In the genomic region with DNA sequence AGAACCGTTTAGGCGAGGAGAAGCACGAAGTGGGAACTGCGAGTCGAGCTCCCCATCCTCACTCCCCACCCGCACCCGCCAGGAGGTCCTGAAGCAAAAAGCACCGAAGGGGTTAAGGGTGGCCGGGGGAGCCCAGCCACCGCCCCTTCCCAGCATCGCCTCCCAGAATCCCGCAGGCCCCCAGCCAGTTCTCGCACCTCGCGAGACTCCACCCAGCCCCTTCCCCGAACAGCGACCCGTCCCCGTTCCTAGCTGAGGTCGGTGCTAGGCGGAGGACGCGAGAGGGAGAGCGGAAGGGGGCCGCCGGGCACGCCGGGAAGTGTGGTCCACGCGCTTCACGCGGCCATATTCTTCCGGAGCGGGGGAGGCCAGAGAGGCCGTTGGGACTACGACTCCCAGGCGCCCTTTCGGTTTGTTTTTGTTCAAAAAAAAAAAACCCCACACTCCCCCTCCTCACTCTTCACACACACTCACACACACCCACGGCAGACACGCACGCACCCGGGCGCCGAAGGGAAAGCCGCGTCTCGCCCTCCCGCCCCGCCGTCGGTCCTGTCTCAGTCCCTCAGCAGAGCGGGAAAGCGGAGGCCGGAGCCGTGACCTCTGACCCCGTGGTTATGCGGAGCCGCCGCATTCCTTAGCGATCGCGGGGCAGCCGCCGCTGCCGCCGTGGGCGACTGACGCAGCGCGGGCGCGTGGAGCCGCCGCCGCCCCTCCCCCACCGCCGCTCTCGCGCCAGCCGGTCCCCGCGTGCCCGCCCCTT, we compare ENCODE assay signal across 1 cellular context.
TF ChIP-seq lines count a peak whose summit lies in the region.

A gene (plus strand): TSS at position 463 of the 763 bp plus-strand sequence. CDS start 445 bp downstream, outside the sequence.

TF ChIP-seq in HepG2, 621 proteins besides CTCF, POLR2A, EP300 and RAD21 (continued from another document and continues in another):
- TF ChIP-seq, protein P1, sequence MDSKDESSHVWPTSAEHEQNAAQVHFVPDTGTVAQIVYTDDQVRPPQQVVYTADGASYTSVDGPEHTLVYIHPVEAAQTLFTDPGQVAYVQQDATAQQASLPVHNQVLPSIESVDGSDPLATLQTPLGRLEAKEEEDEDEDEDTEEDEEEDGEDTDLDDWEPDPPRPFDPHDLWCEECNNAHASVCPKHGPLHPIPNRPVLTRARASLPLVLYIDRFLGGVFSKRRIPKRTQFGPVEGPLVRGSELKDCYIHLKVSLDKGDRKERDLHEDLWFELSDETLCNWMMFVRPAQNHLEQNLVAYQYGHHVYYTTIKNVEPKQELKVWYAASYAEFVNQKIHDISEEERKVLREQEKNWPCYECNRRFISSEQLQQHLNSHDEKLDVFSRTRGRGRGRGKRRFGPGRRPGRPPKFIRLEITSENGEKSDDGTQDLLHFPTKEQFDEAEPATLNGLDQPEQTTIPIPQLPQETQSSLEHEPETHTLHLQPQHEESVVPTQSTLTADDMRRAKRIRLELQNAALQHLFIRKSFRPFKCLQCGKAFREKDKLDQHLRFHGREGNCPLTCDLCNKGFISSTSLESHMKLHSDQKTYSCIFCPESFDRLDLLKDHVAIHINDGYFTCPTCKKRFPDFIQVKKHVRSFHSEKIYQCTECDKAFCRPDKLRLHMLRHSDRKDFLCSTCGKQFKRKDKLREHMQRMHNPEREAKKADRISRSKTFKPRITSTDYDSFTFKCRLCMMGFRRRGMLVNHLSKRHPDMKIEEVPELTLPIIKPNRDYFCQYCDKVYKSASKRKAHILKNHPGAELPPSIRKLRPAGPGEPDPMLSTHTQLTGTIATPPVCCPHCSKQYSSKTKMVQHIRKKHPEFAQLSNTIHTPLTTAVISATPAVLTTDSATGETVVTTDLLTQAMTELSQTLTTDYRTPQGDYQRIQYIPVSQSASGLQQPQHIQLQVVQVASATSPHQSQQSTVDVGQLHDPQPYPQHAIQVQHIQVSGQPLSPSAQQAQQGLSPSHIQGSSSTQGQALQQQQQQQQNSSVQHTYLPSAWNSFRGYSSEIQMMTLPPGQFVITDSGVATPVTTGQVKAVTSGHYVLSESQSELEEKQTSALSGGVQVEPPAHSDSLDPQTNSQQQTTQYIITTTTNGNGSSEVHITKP (CRISPR knock-in tag; IDR thresholded peaks at IDR 0.05; ENCODE audit: low read depth) = peak; percentile 90
- TF ChIP-seq SALL2 (CRISPR knock-in tag; IDR thresholded peaks at IDR 0.05) = peak; percentile 97
- TF ChIP-seq ZFP62 (CRISPR knock-in tag; IDR thresholded peaks at IDR 0.05) = no peak; the same call in 1 of the 2 replicates
- TF ChIP-seq HDAC2 (CRISPR knock-in tag; IDR thresholded peaks at IDR 0.05) = peak; percentile 91
- TF ChIP-seq ZNF235 (CRISPR knock-in tag; IDR thresholded peaks at IDR 0.05; ENCODE audit: borderline replicate concordance) = no peak; the same call in 1 of the 2 replicates
- peak; percentile 92 for TF ChIP-seq SUZ12 (IDR thresholded peaks at IDR 0.05; ENCODE audit: low read depth, low read length)
- TF ChIP-seq ATM (IDR thresholded peaks at IDR 0.05; ENCODE audit: borderline replicate concordance) = no peak
- TF ChIP-seq, protein P2, sequence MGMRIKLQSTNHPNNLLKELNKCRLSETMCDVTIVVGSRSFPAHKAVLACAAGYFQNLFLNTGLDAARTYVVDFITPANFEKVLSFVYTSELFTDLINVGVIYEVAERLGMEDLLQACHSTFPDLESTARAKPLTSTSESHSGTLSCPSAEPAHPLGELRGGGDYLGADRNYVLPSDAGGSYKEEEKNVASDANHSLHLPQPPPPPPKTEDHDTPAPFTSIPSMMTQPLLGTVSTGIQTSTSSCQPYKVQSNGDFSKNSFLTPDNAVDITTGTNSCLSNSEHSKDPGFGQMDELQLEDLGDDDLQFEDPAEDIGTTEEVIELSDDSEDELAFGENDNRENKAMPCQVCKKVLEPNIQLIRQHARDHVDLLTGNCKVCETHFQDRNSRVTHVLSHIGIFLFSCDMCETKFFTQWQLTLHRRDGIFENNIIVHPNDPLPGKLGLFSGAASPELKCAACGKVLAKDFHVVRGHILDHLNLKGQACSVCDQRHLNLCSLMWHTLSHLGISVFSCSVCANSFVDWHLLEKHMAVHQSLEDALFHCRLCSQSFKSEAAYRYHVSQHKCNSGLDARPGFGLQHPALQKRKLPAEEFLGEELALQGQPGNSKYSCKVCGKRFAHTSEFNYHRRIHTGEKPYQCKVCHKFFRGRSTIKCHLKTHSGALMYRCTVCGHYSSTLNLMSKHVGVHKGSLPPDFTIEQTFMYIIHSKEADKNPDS (CRISPR knock-in tag; IDR thresholded peaks at IDR 0.05) = no peak; the same call in 1 of the 2 replicates
- TF ChIP-seq, protein P3, sequence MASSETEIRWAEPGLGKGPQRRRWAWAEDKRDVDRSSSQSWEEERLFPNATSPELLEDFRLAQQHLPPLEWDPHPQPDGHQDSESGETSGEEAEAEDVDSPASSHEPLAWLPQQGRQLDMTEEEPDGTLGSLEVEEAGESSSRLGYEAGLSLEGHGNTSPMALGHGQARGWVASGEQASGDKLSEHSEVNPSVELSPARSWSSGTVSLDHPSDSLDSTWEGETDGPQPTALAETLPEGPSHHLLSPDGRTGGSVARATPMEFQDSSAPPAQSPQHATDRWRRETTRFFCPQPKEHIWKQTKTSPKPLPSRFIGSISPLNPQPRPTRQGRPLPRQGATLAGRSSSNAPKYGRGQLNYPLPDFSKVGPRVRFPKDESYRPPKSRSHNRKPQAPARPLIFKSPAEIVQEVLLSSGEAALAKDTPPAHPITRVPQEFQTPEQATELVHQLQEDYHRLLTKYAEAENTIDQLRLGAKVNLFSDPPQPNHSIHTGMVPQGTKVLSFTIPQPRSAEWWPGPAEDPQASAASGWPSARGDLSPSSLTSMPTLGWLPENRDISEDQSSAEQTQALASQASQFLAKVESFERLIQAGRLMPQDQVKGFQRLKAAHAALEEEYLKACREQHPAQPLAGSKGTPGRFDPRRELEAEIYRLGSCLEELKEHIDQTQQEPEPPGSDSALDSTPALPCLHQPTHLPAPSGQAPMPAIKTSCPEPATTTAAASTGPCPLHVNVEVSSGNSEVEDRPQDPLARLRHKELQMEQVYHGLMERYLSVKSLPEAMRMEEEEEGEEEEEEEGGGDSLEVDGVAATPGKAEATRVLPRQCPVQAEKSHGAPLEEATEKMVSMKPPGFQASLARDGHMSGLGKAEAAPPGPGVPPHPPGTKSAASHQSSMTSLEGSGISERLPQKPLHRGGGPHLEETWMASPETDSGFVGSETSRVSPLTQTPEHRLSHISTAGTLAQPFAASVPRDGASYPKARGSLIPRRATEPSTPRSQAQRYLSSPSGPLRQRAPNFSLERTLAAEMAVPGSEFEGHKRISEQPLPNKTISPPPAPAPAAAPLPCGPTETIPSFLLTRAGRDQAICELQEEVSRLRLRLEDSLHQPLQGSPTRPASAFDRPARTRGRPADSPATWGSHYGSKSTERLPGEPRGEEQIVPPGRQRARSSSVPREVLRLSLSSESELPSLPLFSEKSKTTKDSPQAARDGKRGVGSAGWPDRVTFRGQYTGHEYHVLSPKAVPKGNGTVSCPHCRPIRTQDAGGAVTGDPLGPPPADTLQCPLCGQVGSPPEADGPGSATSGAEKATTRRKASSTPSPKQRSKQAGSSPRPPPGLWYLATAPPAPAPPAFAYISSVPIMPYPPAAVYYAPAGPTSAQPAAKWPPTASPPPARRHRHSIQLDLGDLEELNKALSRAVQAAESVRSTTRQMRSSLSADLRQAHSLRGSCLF (CRISPR knock-in tag; IDR thresholded peaks at IDR 0.05; ENCODE audit: borderline replicate concordance) = no peak; the same call in 1 of the 2 replicates
- peak; percentile 97 for TF ChIP-seq KDM3A (CRISPR knock-in tag; IDR thresholded peaks at IDR 0.05; ENCODE audit: low read depth)
- TF ChIP-seq STAG1 (CRISPR knock-in tag; IDR thresholded peaks at IDR 0.05) = no peak; the same call in 1 of the 2 replicates
- no peak for TF ChIP-seq FOXA1 (IDR thresholded peaks at IDR 0.05)
- no peak; the same call in none of the 2 replicates for TF ChIP-seq FOXA1 (CRISPR knock-in tag; IDR thresholded peaks at IDR 0.05)
- TF ChIP-seq ZNF629 (CRISPR knock-in tag; conservative IDR thresholded peaks at IDR 0.05) = peak; percentile 67; the same call in 1 of the 2 replicates
- peak; percentile 92 for TF ChIP-seq U2AF1 (optimal IDR thresholded peaks at IDR 0.05; ENCODE audit: low read depth, low read length)
- no peak; the same call in 1 of the 2 replicates for TF ChIP-seq SNAI1 (CRISPR knock-in tag; IDR thresholded peaks at IDR 0.05; ENCODE audit: borderline replicate concordance)
- peak; percentile 60; the same call in 1 of the 2 replicates for TF ChIP-seq CAMTA2 (CRISPR knock-in tag; IDR thresholded peaks at IDR 0.05; ENCODE audit: borderline replicate concordance)
- peak; percentile 91 for TF ChIP-seq ZKSCAN8 (CRISPR knock-in tag; IDR thresholded peaks at IDR 0.05; ENCODE audit: borderline replicate concordance)
- no peak; the same call in 1 of the 2 replicates for TF ChIP-seq ZNF768 (CRISPR knock-in tag; IDR thresholded peaks at IDR 0.05)
- TF ChIP-seq, protein P4, sequence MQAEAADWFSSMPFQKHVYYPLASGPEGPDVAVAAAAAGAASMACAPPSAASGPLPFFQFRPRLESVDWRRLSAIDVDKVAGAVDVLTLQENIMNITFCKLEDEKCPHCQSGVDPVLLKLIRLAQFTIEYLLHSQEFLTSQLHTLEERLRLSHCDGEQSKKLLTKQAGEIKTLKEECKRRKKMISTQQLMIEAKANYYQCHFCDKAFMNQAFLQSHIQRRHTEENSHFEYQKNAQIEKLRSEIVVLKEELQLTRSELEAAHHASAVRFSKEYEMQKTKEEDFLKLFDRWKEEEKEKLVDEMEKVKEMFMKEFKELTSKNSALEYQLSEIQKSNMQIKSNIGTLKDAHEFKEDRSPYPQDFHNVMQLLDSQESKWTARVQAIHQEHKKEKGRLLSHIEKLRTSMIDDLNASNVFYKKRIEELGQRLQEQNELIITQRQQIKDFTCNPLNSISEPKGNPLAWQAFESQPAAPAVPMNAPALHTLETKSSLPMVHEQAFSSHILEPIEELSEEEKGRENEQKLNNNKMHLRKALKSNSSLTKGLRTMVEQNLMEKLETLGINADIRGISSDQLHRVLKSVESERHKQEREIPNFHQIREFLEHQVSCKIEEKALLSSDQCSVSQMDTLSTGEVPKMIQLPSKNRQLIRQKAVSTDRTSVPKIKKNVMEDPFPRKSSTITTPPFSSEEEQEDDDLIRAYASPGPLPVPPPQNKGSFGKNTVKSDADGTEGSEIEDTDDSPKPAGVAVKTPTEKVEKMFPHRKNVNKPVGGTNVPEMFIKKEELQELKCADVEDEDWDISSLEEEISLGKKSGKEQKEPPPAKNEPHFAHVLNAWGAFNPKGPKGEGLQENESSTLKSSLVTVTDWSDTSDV (CRISPR knock-in tag; IDR thresholded peaks at IDR 0.05) = peak; percentile 80; the same call in 1 of the 2 replicates
- peak; percentile 94 for TF ChIP-seq IKZF4 (CRISPR knock-in tag; IDR thresholded peaks at IDR 0.05; ENCODE audit: borderline replicate concordance, low read depth, not compliant biosample characterization)
- TF ChIP-seq, protein P5, sequence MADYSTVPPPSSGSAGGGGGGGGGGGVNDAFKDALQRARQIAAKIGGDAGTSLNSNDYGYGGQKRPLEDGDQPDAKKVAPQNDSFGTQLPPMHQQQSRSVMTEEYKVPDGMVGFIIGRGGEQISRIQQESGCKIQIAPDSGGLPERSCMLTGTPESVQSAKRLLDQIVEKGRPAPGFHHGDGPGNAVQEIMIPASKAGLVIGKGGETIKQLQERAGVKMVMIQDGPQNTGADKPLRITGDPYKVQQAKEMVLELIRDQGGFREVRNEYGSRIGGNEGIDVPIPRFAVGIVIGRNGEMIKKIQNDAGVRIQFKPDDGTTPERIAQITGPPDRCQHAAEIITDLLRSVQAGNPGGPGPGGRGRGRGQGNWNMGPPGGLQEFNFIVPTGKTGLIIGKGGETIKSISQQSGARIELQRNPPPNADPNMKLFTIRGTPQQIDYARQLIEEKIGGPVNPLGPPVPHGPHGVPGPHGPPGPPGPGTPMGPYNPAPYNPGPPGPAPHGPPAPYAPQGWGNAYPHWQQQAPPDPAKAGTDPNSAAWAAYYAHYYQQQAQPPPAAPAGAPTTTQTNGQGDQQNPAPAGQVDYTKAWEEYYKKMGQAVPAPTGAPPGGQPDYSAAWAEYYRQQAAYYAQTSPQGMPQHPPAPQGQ (CRISPR knock-in tag; IDR thresholded peaks at IDR 0.05; ENCODE audit: borderline replicate concordance) = peak; percentile 90; the same call in 1 of the 2 replicates
- peak; percentile 91 for TF ChIP-seq MED1 (CRISPR knock-in tag; IDR thresholded peaks at IDR 0.05)
- peak; percentile 89 for TF ChIP-seq ZNF891 (CRISPR knock-in tag; IDR thresholded peaks at IDR 0.05)
- TF ChIP-seq, protein P6, sequence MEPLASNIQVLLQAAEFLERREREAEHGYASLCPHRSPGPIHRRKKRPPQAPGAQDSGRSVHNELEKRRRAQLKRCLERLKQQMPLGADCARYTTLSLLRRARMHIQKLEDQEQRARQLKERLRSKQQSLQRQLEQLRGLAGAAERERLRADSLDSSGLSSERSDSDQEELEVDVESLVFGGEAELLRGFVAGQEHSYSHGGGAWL (CRISPR knock-in tag; IDR thresholded peaks at IDR 0.05) = peak; percentile 89
- peak; percentile 93 for TF ChIP-seq ZNF501 (CRISPR knock-in tag; IDR thresholded peaks at IDR 0.05)
- peak; percentile 24; the same call in 1 of the 2 replicates for TF ChIP-seq ZSCAN22 (CRISPR knock-in tag; IDR thresholded peaks at IDR 0.05)
- peak; percentile 78; the same call in 1 of the 2 replicates for TF ChIP-seq TP53 (CRISPR knock-in tag; conservative IDR thresholded peaks at IDR 0.05)
- TF ChIP-seq ZNF615 (CRISPR knock-in tag; IDR thresholded peaks at IDR 0.05; ENCODE audit: borderline replicate concordance) = no peak; the same call in 1 of the 2 replicates
- no peak for TF ChIP-seq ZSCAN12 (CRISPR knock-in tag; IDR thresholded peaks at IDR 0.05)
- peak; percentile 94 for TF ChIP-seq YEATS4 (CRISPR knock-in tag; IDR thresholded peaks at IDR 0.05; ENCODE audit: borderline replicate concordance)
- peak; percentile 99 for TF ChIP-seq SPEN (CRISPR knock-in tag; IDR thresholded peaks at IDR 0.05; ENCODE audit: low read depth)
- TF ChIP-seq DMAP1 (CRISPR knock-in tag; IDR thresholded peaks at IDR 0.05) = peak; percentile 96
- TF ChIP-seq IKZF1 (IDR thresholded peaks at IDR 0.05) = no peak
